In the genomic region with DNA sequence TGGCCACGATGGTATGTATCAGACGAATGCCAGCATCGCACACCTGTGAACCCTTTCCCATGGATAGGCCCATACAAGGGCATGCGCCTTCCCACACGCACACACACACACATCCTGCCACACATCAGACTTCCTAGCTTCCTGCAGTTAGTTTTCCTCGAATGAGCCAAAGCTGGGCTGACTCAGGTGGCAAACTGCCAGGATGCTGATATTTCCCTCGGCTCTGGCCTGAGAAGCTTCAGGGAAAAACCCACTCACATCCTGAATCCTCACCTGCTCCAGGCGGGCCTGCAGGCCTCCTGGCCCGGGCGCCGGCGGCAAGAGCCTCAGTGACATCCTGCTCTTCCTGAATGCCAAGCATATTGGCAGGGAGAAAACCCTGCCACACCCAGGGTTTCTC, we compare ENCODE assay signal across 8 cellular contexts. TPM values are rescaled to one million over a fixed set of nuclear protein-coding genes. Genes with fewer than 3 reads are reported as not detected.
DNase-seq lines count a peak whose midpoint lies in the region; ATAC-seq and TF ChIP-seq lines count a peak whose summit lies in the region.

No MANE protein-coding gene starts in this region.

- H3K27me3 Mint-ChIP-seq in Caco-2 (ENCODE audit: insufficient read depth, unreplicated experiment), result no peaks in the 10 kb centered on the region

- in situ Hi-C loops in KBM-7 (cut with MboI; ENCODE audit: low pct_unique_long_range_greater_than_20kb, low sequenced_read_pairs), result no loop called here

- H3K4me3 ChIP-seq in foreskin fibroblast (ENCODE audit: low read depth in 1 of 2, low read length in 2 of 2) (no peak overlapping the region), retinal pigment epithelial cell (ENCODE audit: low read length) (no peak overlapping the region), Caco-2 (ENCODE audit: low read depth, low read length) (no peak overlapping the region)

- H3K27me3 ChIP-seq in Caco-2 (replicated peaks; ENCODE audit: control insufficient read depth, insufficient read depth, low read length), result no peaks in the 10 kb centered on the region

- DNase-seq in GM03348 (ENCODE audit: low spot score) (peak; percentile 83), SHP77 treated with DMSO at 0.1 percent for 48 hours (lab: John Stamatoyannopoulos, UW) (peak; percentile 76), foreskin fibroblast (peak; percentile 92 to 96), retinal pigment epithelial cell (ENCODE audit: low read depth) (peak; percentile 93), KBM-7 (no peak), NCI-H146 (lab: John Stamatoyannopoulos, UW) (no peak), Caco-2 (no peak)

- H3K36me3 Mint-ChIP-seq in Caco-2 (ENCODE audit: insufficient read depth, unreplicated experiment), result no peaks in the 10 kb centered on the region

- H3K36me3 ChIP-seq in Caco-2 (ENCODE audit: control insufficient read depth, insufficient read depth, low read length), result no peaks in the 10 kb centered on the region

- no peaks in the 10 kb centered on the region for H3K9me3 Mint-ChIP-seq in Caco-2 (ENCODE audit: unreplicated experiment)

- intact Hi-C loops in Caco-2 (cut with micrococcal nuclease; ENCODE audit: unreplicated experiment), result no loop called here

- no peaks in the 10 kb centered on the region for H3K4me1 Mint-ChIP-seq in Caco-2 (ENCODE audit: low read depth, unreplicated experiment)

- no peaks in the 10 kb centered on the region for H3K4me1 ChIP-seq in Caco-2

- POLR2A ChIA-PET in Caco-2 (lab: Charles Lee), result no interaction called here

- no peak overlapping the region for H3K4me3 Mint-ChIP-seq in Caco-2 (ENCODE audit: unreplicated experiment)

- no peaks in the 10 kb centered on the region for H3K9me3 ChIP-seq in Caco-2

- no peak for TF ChIP-seq CTCF in foreskin fibroblast (IDR thresholded peaks at IDR 0.05; ENCODE audit: low read depth, low read length)
- no peak for TF ChIP-seq CTCF in retinal pigment epithelial cell (conservative IDR thresholded peaks at IDR 0.05; ENCODE audit: low read depth, low read length)
- no peak for TF ChIP-seq CTCF in Caco-2 (IDR thresholded peaks at IDR 0.05; ENCODE audit: insufficient read depth in 1 of 2, low read depth in 1 of 2, low read length in 1 of 2, severe bottlenecking in 1 of 2, unreplicated experiment in 1 of 2)

- no peak for ATAC-seq in HG03097 (IDR thresholded peaks at IDR 0.05; ENCODE audit: low FRiP score, unreplicated experiment)

- no TSS peak for BruUV-seq in Caco-2 (replicated peaks; lab: Mats Ljungman, UMichigan)

- H3K27ac Mint-ChIP-seq in Caco-2 (ENCODE audit: unreplicated experiment), result no peak overlapping the region

- CTCF ChIA-PET in Caco-2 (lab: Charles Lee), result no interaction called here

RNA-seq across cellular contexts. Expression of gene CALM1, which starts 22.4 kb away (rescaled TPM):
- total RNA-seq in Caco-2 (2022), result 405 and 437 TPM in 2 replicates

Comparison
In these comparisons a context has a peak if more than half of its experiments do, and no peak if none do; other contexts are left out.
1. DNase-seq: peak in GM03348 (single experiment), SHP77 treated with DMSO at 0.1 percent for 48 hours (single experiment), foreskin fibroblast (2 of 2) and retinal pigment epithelial cell (single experiment); none in KBM-7 (single experiment), NCI-H146 (single experiment) and Caco-2 (0 of 2).